In the genomic region with DNA sequence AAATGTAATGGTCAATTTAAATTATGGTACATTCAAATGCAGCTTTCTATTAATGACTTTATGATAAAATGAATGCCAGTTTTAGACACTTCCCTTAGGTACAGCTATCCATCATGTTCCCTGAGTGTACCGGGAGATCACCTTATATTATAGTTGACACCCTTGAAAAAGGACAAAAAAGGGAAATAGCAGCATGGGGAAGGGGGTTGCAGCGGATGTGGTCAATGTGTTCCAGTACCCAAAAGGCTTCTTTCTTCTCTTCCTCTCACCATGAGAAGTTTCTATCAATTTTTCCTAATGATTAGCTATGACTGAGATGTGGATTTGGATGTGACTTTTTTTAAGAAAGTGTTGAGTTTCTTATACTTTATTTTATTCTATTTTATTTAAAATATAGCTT, we compare ENCODE assay signal across 25 cellular contexts.
"Had no signal": no experiment of that assay in that cellular context is flagged by ENCODE, and none has a peak within 500 bp of the region (broad histone marks: within the 10 kb centered on the region; RNA-seq: fewer than 3 reads in every experiment).

No MANE protein-coding gene starts in this region.

- ATAC-seq: mucosa of descending colon; sciatic nerve; stimulated activated naive CD8-positive, alpha-beta T cell treated with anti-CD3 and anti-CD28 coated beads, Interleukin-15, amount 100 ng/mL, for 72 hours had no signal

- H2AFZ ChIP-seq: neural progenitor cell, parathyroid adenoma had no signal

- DNase-seq: dorsolateral prefrontal cortex; effector CD4-positive, alpha-beta T cell; hypothalamus; immature natural killer cell; islet precursor cell; kidney glomerular epithelial cell; mesenchymal stem cell; mucosa of descending colon; naive B cell; stimulated activated CD4-positive, alpha-beta T cell treated with anti-CD3 and anti-CD28 coated beads, Interleukin-12 subunit alpha, Interleukin-12 subunit beta, amount 100 ng/mL, for 4 hours; stimulated activated CD4-positive, alpha-beta T cell treated with anti-CD3 and anti-CD28 coated beads, Interleukin-1b, Interleukin-23, amount 100 ng/mL, for 48 hours; stimulated activated CD4-positive, alpha-beta T cell treated with anti-CD3 and anti-CD28 coated beads, Interleukin-4, amount 100 ng/mL, for 1 hour; stimulated activated CD8-positive, alpha-beta memory T cell treated with anti-CD3 and anti-CD28 coated beads, Interleukin-4, amount 100 ng/mL, for 48 hours; stimulated activated naive CD4-positive, alpha-beta T cell; stimulated activated naive CD8-positive, alpha-beta T cell treated with anti-CD3 and anti-CD28 coated beads, Interleukin-15, amount 100 ng/mL, for 72 hours had no signal

- H3K4me1 ChIP-seq: neural progenitor cell, prostate gland, vagina had no signal

- H3K36me3 ChIP-seq: neural progenitor cell, prostate gland, right atrium auricular region, suprapubic skin, vagina had no signal

- H3K27ac ChIP-seq: dorsolateral prefrontal cortex, neural progenitor cell, parathyroid adenoma, prostate gland, right atrium auricular region, suprapubic skin, vagina had no signal

- FAIRE-seq: frontal cortex had no signal

- H3K9ac ChIP-seq: neural progenitor cell, parathyroid adenoma had no signal

- H3K4me2 ChIP-seq: neural progenitor cell, smooth muscle cell had no signal

- H3K79me2 ChIP-seq: parathyroid adenoma had no signal

- H3K9me3 ChIP-seq: mucosa of descending colon, prostate gland, right atrium auricular region, suprapubic skin, vagina had no signal

- H3K27me3 ChIP-seq: dorsolateral prefrontal cortex, neural progenitor cell, right atrium auricular region, suprapubic skin, vagina had no signal

- H3K4me3 ChIP-seq: dorsolateral prefrontal cortex, lung, mucosa of descending colon, neural progenitor cell, prostate gland, right atrium auricular region, smooth muscle cell, suprapubic skin, vagina had no signal
